In the genomic region with DNA sequence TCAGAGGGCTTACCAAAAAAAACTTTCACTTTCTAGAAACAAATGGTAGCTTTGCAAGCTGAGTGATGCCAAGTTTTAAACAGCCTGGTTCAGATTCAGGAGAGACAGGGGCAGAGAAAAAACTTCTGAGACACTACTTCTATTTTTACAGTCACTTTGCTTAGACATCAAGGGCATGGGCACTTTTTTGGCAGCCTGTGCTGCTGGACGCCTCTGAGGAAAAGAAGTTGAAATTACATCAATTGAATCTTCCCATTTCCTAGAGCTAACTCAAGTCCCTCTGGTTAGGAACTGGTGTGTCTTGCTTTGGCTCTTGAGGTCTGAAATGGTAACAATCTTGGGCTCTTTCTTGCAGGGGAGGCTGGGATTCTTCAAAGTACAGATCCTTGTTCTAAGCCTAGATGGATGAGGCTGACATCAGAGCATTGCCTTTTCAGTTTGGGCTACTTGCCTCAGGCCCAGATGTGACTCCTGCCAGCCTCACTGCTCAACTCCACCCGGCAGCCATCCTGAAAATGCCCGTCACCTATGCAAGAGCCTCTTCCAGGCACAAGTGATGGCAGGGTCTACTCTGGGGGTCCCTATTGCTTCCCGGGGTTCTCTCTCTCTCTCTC, we compare ENCODE assay signal across 8 cellular contexts.
DNase-seq lines count a peak whose midpoint lies in the region; ATAC-seq lines count a peak whose summit lies in the region.

No MANE protein-coding gene starts in this region.

- peaks cover 19% of the 10 kb centered on the region for H3K36me3 ChIP-seq in CD4-positive, CD25-positive, alpha-beta regulatory T cell (ENCODE audit: control insufficient read depth, insufficient read depth, low read length)

- peak overlapping the region; percentile 75 to 91 (median 85) for H3K4me3 Mint-ChIP-seq in CD4-positive, CD25-positive, alpha-beta regulatory T cell
- peak overlapping the region; percentile 81 for H3K4me3 Mint-ChIP-seq in memory B cell

- peak overlapping the region; percentile 88 to 94 (median 94) for H3K27ac Mint-ChIP-seq in CD4-positive, CD25-positive, alpha-beta regulatory T cell
- H3K27ac Mint-ChIP-seq in memory B cell: peak overlapping the region; percentile 89

- H3K27me3 Mint-ChIP-seq in CD4-positive, CD25-positive, alpha-beta regulatory T cell: no peaks in the 10 kb centered on the region
- H3K27me3 Mint-ChIP-seq in memory B cell: no peaks in the 10 kb centered on the region

- peak overlapping the region; percentile 77 for H3K27ac ChIP-seq in CD4-positive, CD25-positive, alpha-beta regulatory T cell (ENCODE audit: insufficient read depth, low read length, poor library complexity, severe bottlenecking)

- DNase-seq in CD4-positive, CD25-positive, alpha-beta regulatory T cell: peak in 1 of 3 donors; percentile 26
- DNase-seq in activated CD8-positive, alpha-beta memory T cell treated with anti-CD3 and anti-CD28 coated beads, Interleukin-2, amount 50 U/mL, for 48 hours: peak; percentile 70
- DNase-seq in memory B cell (ENCODE audit: low spot score in 2 of 2): peak in 1 of 2 donors; percentile 30
- DNase-seq in DMS79 (lab: John Stamatoyannopoulos, UW): no peak
- no peak for DNase-seq in NAMALWA (ENCODE audit: low spot score)
- no peak for DNase-seq in NCI-H748 (lab: John Stamatoyannopoulos, UW; ENCODE audit: unreplicated experiment)
- DNase-seq in amniotic stem cell (lab: John Stamatoyannopoulos, UW): no peak

- H3K27me3 ChIP-seq in CD4-positive, CD25-positive, alpha-beta regulatory T cell (ENCODE audit: control insufficient read depth, insufficient read depth, low read length): no peaks in the 10 kb centered on the region

- peak overlapping the region; percentile 85 for H3K4me3 ChIP-seq in CD4-positive, CD25-positive, alpha-beta regulatory T cell (ENCODE audit: low read depth, low read length)

- H3K4me1 ChIP-seq in CD4-positive, CD25-positive, alpha-beta regulatory T cell (ENCODE audit: control insufficient read depth, insufficient read depth, low read length, poor library complexity, severe bottlenecking): peaks cover 40% of the 10 kb centered on the region

- no peaks in the 10 kb centered on the region for H3K9me3 ChIP-seq in CD4-positive, CD25-positive, alpha-beta regulatory T cell (ENCODE audit: control insufficient read depth in 2 of 2, low read length in 2 of 2)

- peaks cover 28% of the 10 kb centered on the region for H3K36me3 Mint-ChIP-seq in CD4-positive, CD25-positive, alpha-beta regulatory T cell
- H3K36me3 Mint-ChIP-seq in memory B cell: peaks cover 20% of the 10 kb centered on the region

- H3K9me3 Mint-ChIP-seq in CD4-positive, CD25-positive, alpha-beta regulatory T cell: peaks cover 0 to 3% (median 0%) of the 10 kb centered on the region in 7 donors
- peaks cover 5% of the 10 kb centered on the region for H3K9me3 Mint-ChIP-seq in memory B cell

- peaks cover 20 to 86% (median 59%) of the 10 kb centered on the region in 4 donors for H3K4me1 Mint-ChIP-seq in CD4-positive, CD25-positive, alpha-beta regulatory T cell
- peaks cover 27% of the 10 kb centered on the region for H3K4me1 Mint-ChIP-seq in memory B cell

- peak in 1 of 2 donors; percentile 1 for ATAC-seq in CD4-positive, CD25-positive, alpha-beta regulatory T cell (ENCODE audit: low read depth in 2 of 2)
- ATAC-seq in GM21717 (IDR thresholded peaks at IDR 0.05; ENCODE audit: unreplicated experiment) (peak; percentile 9), memory B cell (ENCODE audit: low read depth) (peak; percentile 13)
